In the genomic region with DNA sequence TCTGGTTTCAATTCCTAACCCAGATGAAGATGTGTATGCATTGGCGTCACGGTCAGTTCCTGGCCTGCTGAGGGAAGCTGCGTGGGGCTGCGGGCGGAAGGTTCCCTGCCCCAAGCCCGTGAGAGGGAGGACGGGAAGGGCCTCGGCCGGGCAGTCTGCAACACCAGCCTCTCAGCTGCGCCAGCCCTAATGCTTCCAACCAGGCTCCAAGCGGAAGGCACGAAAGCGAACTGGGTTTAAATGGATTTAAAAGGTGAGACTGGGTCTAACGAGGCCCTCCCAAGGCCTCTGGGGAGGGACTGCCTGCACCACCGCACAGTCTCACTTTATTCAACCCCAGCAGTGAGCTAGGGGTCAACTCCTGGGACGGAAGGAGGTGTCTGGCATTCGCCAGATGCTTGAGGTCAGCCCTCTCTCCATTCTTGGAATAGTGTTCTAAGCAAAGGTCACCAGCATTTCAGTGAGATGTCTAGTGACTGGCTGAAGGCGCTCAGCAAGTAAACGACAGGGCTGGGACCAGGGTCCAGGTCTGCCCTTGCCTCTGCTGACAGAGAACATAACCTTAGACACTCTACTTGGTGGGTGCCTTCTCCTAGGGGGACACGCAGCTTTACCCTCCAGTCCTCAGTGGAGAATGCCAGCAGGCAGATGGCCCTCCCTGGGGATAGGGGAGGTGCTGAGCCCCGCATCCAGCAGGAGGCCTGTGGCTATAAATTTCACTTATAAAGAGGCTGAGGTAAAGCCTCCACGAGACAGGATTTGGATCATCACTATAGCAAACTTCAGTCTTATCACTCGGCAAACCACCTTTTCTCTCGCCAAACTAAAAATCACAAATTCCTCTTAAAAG, we compare ENCODE assay signal across 18 cellular contexts.
"Had no signal": no experiment of that assay in that cellular context is flagged by ENCODE, and none has a peak within 500 bp of the region (broad histone marks: within the 10 kb centered on the region; RNA-seq: fewer than 3 reads in every experiment).

No MANE protein-coding gene starts in this region.

- H3K4me1 ChIP-seq: ascending aorta, esophagus squamous epithelium, prostate gland, vagina had no signal

- H3K4me3 ChIP-seq: ascending aorta, esophagus squamous epithelium, prostate gland, smooth muscle cell, vagina had no signal

- ATAC-seq: activated CD4-positive, CD25-positive, alpha-beta regulatory T cell treated with anti-CD3 and anti-CD28 coated beads, Interleukin-2, amount 50 U/mL, for 24 hours; activated T-cell treated with anti-CD3 and anti-CD28 coated beads, Interleukin-2, amount 50 U/mL, for 4 hours; right cardiac atrium; stimulated activated effector memory CD8-positive, alpha-beta T cell treated with anti-CD3 and anti-CD28 coated beads, Interleukin-12 subunit alpha, Interleukin-12 subunit beta, amount 100 ng/mL, for 72 hours had no signal

- H3K4me2 ChIP-seq: smooth muscle cell had no signal

- H3K36me3 ChIP-seq: ascending aorta, esophagus squamous epithelium, prostate gland, vagina had no signal

- H3K27me3 ChIP-seq: ascending aorta, esophagus squamous epithelium, vagina had no signal

- H3K27ac ChIP-seq: ascending aorta, esophagus squamous epithelium, prostate gland, vagina had no signal

- DNase-seq: activated CD4-positive, alpha-beta T cell treated with anti-CD3 and anti-CD28 coated beads, Interleukin-2, amount 50 U/mL, for 1 hour; activated CD8-positive, alpha-beta memory T cell treated with anti-CD3 and anti-CD28 coated beads, Interleukin-2, amount 50 U/mL, for 4 hours; activated naive CD4-positive, alpha-beta T cell treated with anti-CD3 and anti-CD28 coated beads, Interleukin-2, amount 50 U/mL, for 16 hours; activated T-cell treated with anti-CD3 and anti-CD28 coated beads, Interleukin-2, amount 50 U/mL, for 4 hours; cerebellar nuclear complex; effector CD8-positive, alpha-beta T cell; esophagus squamous epithelium; immature natural killer cell; occipital lobe; right cardiac atrium; stimulated activated CD4-positive, alpha-beta T cell treated with anti-CD3 and anti-CD28 coated beads, Interleukin-4, amount 100 ng/mL, for 24 hours; T1000 had no signal

- H3K9me3 ChIP-seq: ascending aorta, esophagus squamous epithelium, prostate gland, vagina had no signal
